In the genomic region with DNA sequence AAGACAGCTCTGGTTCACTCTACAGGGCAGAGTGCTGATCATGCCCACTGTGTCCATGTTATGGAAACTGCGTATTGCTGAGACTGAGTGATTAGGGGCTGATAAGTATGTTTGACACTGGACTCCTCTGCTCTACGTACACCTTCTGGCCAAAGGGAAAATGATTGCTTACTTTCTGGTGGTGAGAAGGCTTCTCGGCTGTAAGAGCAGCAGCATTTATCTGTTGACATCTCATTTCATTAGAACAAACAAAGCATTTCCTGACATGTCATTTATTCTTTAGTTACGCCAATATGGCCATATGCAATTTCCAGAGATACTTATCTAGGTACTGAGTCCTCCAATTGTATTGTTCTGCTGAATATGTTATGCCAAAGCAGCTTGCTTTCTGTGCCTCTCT, we compare ENCODE assay signal across 1 cellular context.
TF ChIP-seq lines count a peak whose summit lies in the region.

No MANE protein-coding gene starts in this region.

TF ChIP-seq in HepG2, 621 proteins besides CTCF, POLR2A, EP300 and RAD21 (continued from another document and continues in another):
- TF ChIP-seq, protein P1, sequence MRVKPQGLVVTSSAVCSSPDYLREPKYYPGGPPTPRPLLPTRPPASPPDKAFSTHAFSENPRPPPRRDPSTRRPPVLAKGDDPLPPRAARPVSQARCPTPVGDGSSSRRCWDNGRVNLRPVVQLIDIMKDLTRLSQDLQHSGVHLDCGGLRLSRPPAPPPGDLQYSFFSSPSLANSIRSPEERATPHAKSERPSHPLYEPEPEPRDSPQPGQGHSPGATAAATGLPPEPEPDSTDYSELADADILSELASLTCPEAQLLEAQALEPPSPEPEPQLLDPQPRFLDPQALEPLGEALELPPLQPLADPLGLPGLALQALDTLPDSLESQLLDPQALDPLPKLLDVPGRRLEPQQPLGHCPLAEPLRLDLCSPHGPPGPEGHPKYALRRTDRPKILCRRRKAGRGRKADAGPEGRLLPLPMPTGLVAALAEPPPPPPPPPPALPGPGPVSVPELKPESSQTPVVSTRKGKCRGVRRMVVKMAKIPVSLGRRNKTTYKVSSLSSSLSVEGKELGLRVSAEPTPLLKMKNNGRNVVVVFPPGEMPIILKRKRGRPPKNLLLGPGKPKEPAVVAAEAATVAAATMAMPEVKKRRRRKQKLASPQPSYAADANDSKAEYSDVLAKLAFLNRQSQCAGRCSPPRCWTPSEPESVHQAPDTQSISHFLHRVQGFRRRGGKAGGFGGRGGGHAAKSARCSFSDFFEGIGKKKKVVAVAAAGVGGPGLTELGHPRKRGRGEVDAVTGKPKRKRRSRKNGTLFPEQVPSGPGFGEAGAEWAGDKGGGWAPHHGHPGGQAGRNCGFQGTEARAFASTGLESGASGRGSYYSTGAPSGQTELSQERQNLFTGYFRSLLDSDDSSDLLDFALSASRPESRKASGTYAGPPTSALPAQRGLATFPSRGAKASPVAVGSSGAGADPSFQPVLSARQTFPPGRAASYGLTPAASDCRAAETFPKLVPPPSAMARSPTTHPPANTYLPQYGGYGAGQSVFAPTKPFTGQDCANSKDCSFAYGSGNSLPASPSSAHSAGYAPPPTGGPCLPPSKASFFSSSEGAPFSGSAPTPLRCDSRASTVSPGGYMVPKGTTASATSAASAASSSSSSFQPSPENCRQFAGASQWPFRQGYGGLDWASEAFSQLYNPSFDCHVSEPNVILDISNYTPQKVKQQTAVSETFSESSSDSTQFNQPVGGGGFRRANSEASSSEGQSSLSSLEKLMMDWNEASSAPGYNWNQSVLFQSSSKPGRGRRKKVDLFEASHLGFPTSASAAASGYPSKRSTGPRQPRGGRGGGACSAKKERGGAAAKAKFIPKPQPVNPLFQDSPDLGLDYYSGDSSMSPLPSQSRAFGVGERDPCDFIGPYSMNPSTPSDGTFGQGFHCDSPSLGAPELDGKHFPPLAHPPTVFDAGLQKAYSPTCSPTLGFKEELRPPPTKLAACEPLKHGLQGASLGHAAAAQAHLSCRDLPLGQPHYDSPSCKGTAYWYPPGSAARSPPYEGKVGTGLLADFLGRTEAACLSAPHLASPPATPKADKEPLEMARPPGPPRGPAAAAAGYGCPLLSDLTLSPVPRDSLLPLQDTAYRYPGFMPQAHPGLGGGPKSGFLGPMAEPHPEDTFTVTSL (CRISPR knock-in tag; IDR thresholded peaks at IDR 0.05; ENCODE audit: borderline replicate concordance): 0 out of 2 replicates have a peak, but pooled peaks have one; percentile 31
- TF ChIP-seq ZNF253 (CRISPR knock-in tag; IDR thresholded peaks at IDR 0.05; ENCODE audit: borderline replicate concordance) (no peak), ZNF207 (IDR thresholded peaks at IDR 0.05; ENCODE audit: borderline replicate concordance) (no peak), NFRKB (IDR thresholded peaks at IDR 0.05) (no peak), PHF20 (CRISPR knock-in tag; IDR thresholded peaks at IDR 0.05) (no peak), CEBPG (CRISPR knock-in tag; IDR thresholded peaks at IDR 0.05) (peak; percentile 51), TCF7 (IDR thresholded peaks at IDR 0.05; ENCODE audit: low read depth) (no peak; the same call in 1 of the 2 replicates), ZNF614 (CRISPR knock-in tag; IDR thresholded peaks at IDR 0.05; ENCODE audit: borderline replicate concordance) (0 out of 2 replicates have a peak, but pooled peaks have one; percentile 29), CHCHD3 (CRISPR knock-in tag; IDR thresholded peaks at IDR 0.05) (no peak), SMC3 (IDR thresholded peaks at IDR 0.05; ENCODE audit: low read length) (no peak), RXRA (CRISPR knock-in tag; IDR thresholded peaks at IDR 0.05) (no peak), KDM2A (CRISPR knock-in tag; IDR thresholded peaks at IDR 0.05; ENCODE audit: borderline replicate concordance, low read depth) (no peak), NR2F6 (IDR thresholded peaks at IDR 0.05) (no peak), NR2F6 (CRISPR knock-in tag; IDR thresholded peaks at IDR 0.05) (no peak), MTF1 (CRISPR knock-in tag; IDR thresholded peaks at IDR 0.05) (no peak), SALL2 (CRISPR knock-in tag; IDR thresholded peaks at IDR 0.05) (no peak), HCFC1 (IDR thresholded peaks at IDR 0.05; ENCODE audit: low read depth, low read length) (no peak), MBD4 (IDR thresholded peaks at IDR 0.05; ENCODE audit: borderline replicate concordance, low read length) (no peak), KLF6 (CRISPR knock-in tag; IDR thresholded peaks at IDR 0.05) (no peak), NFKB2 (CRISPR knock-in tag; IDR thresholded peaks at IDR 0.05; ENCODE audit: borderline replicate concordance) (no peak), CBX5 (CRISPR knock-in tag; IDR thresholded peaks at IDR 0.05; ENCODE audit: borderline replicate concordance) (no peak), PTBP1 (IDR thresholded peaks at IDR 0.05; ENCODE audit: low read depth, low read length, poor library complexity, severe bottlenecking) (no peak), ZNF670 (CRISPR knock-in tag; IDR thresholded peaks at IDR 0.05; ENCODE audit: borderline replicate concordance) (no peak), MXD4 (CRISPR knock-in tag; IDR thresholded peaks at IDR 0.05) (no peak), JUNB (CRISPR knock-in tag; IDR thresholded peaks at IDR 0.05; ENCODE audit: borderline replicate concordance) (no peak), ZNF850 (CRISPR knock-in tag; conservative IDR thresholded peaks at IDR 0.05) (no peak), HDAC1 (CRISPR knock-in tag; IDR thresholded peaks at IDR 0.05) (0 out of 2 replicates have a peak, but pooled peaks have one; percentile 24), KDM4B (CRISPR knock-in tag; IDR thresholded peaks at IDR 0.05) (0 out of 2 replicates have a peak, but pooled peaks have one; percentile 20), ZNF577 (CRISPR knock-in tag; IDR thresholded peaks at IDR 0.05; ENCODE audit: borderline replicate concordance, low read depth) (no peak), FOSL1 (CRISPR knock-in tag; IDR thresholded peaks at IDR 0.05; ENCODE audit: borderline replicate concordance) (no peak), SNAPC2 (CRISPR knock-in tag; IDR thresholded peaks at IDR 0.05) (no peak), GFI1 (CRISPR knock-in tag; IDR thresholded peaks at IDR 0.05; ENCODE audit: borderline replicate concordance) (no peak)
- TF ChIP-seq, protein P2, sequence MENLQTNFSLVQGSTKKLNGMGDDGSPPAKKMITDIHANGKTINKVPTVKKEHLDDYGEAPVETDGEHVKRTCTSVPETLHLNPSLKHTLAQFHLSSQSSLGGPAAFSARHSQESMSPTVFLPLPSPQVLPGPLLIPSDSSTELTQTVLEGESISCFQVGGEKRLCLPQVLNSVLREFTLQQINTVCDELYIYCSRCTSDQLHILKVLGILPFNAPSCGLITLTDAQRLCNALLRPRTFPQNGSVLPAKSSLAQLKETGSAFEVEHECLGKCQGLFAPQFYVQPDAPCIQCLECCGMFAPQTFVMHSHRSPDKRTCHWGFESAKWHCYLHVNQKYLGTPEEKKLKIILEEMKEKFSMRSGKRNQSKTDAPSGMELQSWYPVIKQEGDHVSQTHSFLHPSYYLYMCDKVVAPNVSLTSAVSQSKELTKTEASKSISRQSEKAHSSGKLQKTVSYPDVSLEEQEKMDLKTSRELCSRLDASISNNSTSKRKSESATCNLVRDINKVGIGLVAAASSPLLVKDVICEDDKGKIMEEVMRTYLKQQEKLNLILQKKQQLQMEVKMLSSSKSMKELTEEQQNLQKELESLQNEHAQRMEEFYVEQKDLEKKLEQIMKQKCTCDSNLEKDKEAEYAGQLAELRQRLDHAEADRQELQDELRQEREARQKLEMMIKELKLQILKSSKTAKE (CRISPR knock-in tag; IDR thresholded peaks at IDR 0.05; ENCODE audit: borderline replicate concordance): no peak
- TF ChIP-seq, protein P3, sequence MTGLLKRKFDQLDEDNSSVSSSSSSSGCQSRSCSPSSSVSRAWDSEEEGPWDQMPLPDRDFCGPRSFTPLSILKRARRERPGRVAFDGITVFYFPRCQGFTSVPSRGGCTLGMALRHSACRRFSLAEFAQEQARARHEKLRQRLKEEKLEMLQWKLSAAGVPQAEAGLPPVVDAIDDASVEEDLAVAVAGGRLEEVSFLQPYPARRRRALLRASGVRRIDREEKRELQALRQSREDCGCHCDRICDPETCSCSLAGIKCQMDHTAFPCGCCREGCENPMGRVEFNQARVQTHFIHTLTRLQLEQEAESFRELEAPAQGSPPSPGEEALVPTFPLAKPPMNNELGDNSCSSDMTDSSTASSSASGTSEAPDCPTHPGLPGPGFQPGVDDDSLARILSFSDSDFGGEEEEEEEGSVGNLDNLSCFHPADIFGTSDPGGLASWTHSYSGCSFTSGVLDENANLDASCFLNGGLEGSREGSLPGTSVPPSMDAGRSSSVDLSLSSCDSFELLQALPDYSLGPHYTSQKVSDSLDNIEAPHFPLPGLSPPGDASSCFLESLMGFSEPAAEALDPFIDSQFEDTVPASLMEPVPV (CRISPR knock-in tag; IDR thresholded peaks at IDR 0.05): no peak
- TF ChIP-seq, protein P4, sequence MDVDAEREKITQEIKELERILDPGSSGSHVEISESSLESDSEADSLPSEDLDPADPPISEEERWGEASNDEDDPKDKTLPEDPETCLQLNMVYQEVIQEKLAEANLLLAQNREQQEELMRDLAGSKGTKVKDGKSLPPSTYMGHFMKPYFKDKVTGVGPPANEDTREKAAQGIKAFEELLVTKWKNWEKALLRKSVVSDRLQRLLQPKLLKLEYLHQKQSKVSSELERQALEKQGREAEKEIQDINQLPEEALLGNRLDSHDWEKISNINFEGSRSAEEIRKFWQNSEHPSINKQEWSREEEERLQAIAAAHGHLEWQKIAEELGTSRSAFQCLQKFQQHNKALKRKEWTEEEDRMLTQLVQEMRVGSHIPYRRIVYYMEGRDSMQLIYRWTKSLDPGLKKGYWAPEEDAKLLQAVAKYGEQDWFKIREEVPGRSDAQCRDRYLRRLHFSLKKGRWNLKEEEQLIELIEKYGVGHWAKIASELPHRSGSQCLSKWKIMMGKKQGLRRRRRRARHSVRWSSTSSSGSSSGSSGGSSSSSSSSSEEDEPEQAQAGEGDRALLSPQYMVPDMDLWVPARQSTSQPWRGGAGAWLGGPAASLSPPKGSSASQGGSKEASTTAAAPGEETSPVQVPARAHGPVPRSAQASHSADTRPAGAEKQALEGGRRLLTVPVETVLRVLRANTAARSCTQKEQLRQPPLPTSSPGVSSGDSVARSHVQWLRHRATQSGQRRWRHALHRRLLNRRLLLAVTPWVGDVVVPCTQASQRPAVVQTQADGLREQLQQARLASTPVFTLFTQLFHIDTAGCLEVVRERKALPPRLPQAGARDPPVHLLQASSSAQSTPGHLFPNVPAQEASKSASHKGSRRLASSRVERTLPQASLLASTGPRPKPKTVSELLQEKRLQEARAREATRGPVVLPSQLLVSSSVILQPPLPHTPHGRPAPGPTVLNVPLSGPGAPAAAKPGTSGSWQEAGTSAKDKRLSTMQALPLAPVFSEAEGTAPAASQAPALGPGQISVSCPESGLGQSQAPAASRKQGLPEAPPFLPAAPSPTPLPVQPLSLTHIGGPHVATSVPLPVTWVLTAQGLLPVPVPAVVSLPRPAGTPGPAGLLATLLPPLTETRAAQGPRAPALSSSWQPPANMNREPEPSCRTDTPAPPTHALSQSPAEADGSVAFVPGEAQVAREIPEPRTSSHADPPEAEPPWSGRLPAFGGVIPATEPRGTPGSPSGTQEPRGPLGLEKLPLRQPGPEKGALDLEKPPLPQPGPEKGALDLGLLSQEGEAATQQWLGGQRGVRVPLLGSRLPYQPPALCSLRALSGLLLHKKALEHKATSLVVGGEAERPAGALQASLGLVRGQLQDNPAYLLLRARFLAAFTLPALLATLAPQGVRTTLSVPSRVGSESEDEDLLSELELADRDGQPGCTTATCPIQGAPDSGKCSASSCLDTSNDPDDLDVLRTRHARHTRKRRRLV (CRISPR knock-in tag; IDR thresholded peaks at IDR 0.05): no peak
- TF ChIP-seq, protein P5, sequence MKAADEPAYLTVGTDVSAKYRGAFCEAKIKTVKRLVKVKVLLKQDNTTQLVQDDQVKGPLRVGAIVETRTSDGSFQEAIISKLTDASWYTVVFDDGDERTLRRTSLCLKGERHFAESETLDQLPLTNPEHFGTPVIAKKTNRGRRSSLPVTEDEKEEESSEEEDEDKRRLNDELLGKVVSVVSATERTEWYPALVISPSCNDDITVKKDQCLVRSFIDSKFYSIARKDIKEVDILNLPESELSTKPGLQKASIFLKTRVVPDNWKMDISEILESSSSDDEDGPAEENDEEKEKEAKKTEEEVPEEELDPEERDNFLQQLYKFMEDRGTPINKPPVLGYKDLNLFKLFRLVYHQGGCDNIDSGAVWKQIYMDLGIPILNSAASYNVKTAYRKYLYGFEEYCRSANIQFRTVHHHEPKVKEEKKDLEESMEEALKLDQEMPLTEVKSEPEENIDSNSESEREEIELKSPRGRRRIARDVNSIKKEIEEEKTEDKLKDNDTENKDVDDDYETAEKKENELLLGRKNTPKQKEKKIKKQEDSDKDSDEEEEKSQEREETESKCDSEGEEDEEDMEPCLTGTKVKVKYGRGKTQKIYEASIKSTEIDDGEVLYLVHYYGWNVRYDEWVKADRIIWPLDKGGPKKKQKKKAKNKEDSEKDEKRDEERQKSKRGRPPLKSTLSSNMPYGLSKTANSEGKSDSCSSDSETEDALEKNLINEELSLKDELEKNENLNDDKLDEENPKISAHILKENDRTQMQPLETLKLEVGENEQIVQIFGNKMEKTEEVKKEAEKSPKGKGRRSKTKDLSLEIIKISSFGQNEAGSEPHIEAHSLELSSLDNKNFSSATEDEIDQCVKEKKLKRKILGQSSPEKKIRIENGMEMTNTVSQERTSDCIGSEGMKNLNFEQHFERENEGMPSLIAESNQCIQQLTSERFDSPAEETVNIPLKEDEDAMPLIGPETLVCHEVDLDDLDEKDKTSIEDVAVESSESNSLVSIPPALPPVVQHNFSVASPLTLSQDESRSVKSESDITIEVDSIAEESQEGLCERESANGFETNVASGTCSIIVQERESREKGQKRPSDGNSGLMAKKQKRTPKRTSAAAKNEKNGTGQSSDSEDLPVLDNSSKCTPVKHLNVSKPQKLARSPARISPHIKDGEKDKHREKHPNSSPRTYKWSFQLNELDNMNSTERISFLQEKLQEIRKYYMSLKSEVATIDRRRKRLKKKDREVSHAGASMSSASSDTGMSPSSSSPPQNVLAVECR (CRISPR knock-in tag; IDR thresholded peaks at IDR 0.05; ENCODE audit: borderline replicate concordance): no peak
- TF ChIP-seq, protein P6, sequence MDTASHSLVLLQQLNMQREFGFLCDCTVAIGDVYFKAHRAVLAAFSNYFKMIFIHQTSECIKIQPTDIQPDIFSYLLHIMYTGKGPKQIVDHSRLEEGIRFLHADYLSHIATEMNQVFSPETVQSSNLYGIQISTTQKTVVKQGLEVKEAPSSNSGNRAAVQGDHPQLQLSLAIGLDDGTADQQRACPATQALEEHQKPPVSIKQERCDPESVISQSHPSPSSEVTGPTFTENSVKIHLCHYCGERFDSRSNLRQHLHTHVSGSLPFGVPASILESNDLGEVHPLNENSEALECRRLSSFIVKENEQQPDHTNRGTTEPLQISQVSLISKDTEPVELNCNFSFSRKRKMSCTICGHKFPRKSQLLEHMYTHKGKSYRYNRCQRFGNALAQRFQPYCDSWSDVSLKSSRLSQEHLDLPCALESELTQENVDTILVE (CRISPR knock-in tag; IDR thresholded peaks at IDR 0.05): no peak
- TF ChIP-seq, protein P7, sequence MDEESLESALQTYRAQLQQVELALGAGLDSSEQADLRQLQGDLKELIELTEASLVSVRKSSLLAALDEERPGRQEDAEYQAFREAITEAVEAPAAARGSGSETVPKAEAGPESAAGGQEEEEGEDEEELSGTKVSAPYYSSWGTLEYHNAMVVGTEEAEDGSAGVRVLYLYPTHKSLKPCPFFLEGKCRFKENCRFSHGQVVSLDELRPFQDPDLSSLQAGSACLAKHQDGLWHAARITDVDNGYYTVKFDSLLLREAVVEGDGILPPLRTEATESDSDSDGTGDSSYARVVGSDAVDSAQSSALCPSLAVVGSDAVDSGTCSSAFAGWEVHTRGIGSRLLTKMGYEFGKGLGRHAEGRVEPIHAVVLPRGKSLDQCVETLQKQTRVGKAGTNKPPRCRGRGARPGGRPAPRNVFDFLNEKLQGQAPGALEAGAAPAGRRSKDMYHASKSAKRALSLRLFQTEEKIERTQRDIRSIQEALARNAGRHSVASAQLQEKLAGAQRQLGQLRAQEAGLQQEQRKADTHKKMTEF (CRISPR knock-in tag; IDR thresholded peaks at IDR 0.05): 0 out of 2 replicates have a peak, but pooled peaks have one; percentile 19
